10 cellular contexts compared by ENCODE assay signal in the genomic region with DNA sequence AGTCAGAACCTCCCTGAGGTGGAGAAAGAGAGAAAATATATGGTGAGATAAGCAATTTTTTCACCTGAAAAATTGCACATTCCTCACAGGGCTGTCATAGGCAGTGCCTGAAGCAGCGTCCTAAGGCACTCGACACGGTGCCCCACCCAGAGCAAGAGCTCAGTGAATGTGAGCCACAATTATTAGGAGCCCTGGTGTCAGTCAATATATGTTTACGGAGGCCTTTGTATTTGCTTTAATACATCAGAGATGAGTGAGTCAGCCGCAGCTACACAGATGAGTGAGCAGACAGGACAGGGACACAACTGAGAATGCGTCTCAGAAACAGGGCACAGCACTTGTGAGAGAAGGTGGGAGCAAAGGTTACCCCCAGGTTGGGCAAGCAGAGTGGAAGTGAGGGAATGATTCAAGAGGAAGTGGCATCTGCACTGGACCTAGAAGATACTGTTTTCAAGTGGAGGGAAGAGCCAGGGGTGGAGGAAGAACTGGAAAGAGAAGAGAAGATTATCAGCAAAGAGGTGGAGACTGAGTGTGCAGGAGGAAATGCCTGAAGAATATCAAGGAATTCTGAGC. TPM values are rescaled to one million over a fixed set of nuclear protein-coding genes. Genes with fewer than 3 reads are reported as not detected.
DNase-seq lines count a peak whose midpoint lies in the region; ATAC-seq and TF ChIP-seq lines count a peak whose summit lies in the region.
"Had no signal": no experiment of that assay in that cellular context is flagged by ENCODE, and none has a peak within 500 bp of the region (broad histone marks: within the 10 kb centered on the region; RNA-seq: fewer than 3 reads in every experiment).

No MANE protein-coding gene starts in this region.

- intact Hi-C loops in left cardiac atrium (cut with DNase I): loop anchor here in 1 of 2 donors (5.0 kb wide), 1 partner anchor 268 kb away; no protein-coding TSS in a partner anchor

- peak overlapping the region; percentile 76 for H2AFZ ChIP-seq in ACC112 (ENCODE audit: low read length, unreplicated experiment)
- no peak overlapping the region for H2AFZ ChIP-seq in hepatocyte

- H3K4me1 ChIP-seq in ACC112 (ENCODE audit: control insufficient read depth, insufficient read depth, low read length, unreplicated experiment) (peaks cover 26% of the 10 kb centered on the region), RWPE2 (ENCODE audit: insufficient read depth, poor library complexity, severe bottlenecking) (peaks cover 12% of the 10 kb centered on the region), hepatocyte (ENCODE audit: insufficient read depth) (peaks cover 42% of the 10 kb centered on the region)

- H4K20me1 ChIP-seq in hepatocyte (ENCODE audit: insufficient read depth, poor library complexity, severe bottlenecking): no peaks in the 10 kb centered on the region

- no peaks in the 10 kb centered on the region for H3K9me2 ChIP-seq in hepatocyte (replicated peaks; ENCODE audit: insufficient read depth)

- H3K4me3 ChIP-seq in ACC112 (ENCODE audit: low read depth, low read length) (no peak overlapping the region), RWPE2 (ENCODE audit: severe bottlenecking) (no peak overlapping the region), hepatocyte (no peak overlapping the region)
- H3K4me3 ChIP-seq: gastroesophageal sphincter had no signal

- DNase-seq in ELR (ENCODE audit: low read depth) (peak; percentile 58), RWPE2 (ENCODE audit: low spot score) (peak; percentile 64), hepatocyte (ENCODE audit: low spot score) (peak; percentile 76), left cardiac atrium (no peak), NCI-H1092 treated with DMSO at 0.1 percent for 48 hours (lab: John Stamatoyannopoulos, UW) (no peak)
- DNase-seq: cerebellar nuclear complex had no signal

- peak overlapping the region; percentile 54 for H3K4me2 ChIP-seq in hepatocyte

- H3K79me2 ChIP-seq in ACC112 (ENCODE audit: control insufficient read depth, insufficient read depth, low read length, unreplicated experiment): no peaks in the 10 kb centered on the region
- no peaks in the 10 kb centered on the region for H3K79me2 ChIP-seq in hepatocyte

- 41% methylated on average over 6 of the region's 6 CpGs for WGBS in hepatocyte (ENCODE audit: low lambda C conversion rate, missing lambda C conversion rate)

- H3K9me3 ChIP-seq in RWPE2 (ENCODE audit: severe bottlenecking) (no peaks in the 10 kb centered on the region), hepatocyte (ENCODE audit: low read depth) (no peaks in the 10 kb centered on the region)
- H3K9me3 ChIP-seq: gastroesophageal sphincter had no signal

- ATAC-seq in RWPE2 (ENCODE audit: low read depth) (peak; percentile 82), left cardiac atrium (no peak), GM21526 (IDR thresholded peaks at IDR 0.05; ENCODE audit: low FRiP score, unreplicated experiment) (no peak), GM21737 (IDR thresholded peaks at IDR 0.05; ENCODE audit: unreplicated experiment) (no peak)

- TF ChIP-seq CTCF in RWPE2 (IDR thresholded peaks at IDR 0.05; ENCODE audit: poor library complexity, severe bottlenecking) (no peak), hepatocyte (IDR thresholded peaks at IDR 0.05; ENCODE audit: poor library complexity) (no peak)

- no peak overlapping the region for H3K27ac ChIP-seq in ACC112 (ENCODE audit: low read depth, low read length)
- peak overlapping the region; percentile 75 for H3K27ac ChIP-seq in RWPE2 (ENCODE audit: poor library complexity, severe bottlenecking)
- peak overlapping the region; percentile 97 for H3K27ac ChIP-seq in hepatocyte
- H3K27ac ChIP-seq: gastroesophageal sphincter had no signal

- H3K36me3 ChIP-seq in ACC112 (ENCODE audit: insufficient read depth, low read length): no peaks in the 10 kb centered on the region
- H3K36me3 ChIP-seq in RWPE2 (ENCODE audit: low read depth): no peaks in the 10 kb centered on the region
- no peaks in the 10 kb centered on the region for H3K36me3 ChIP-seq in hepatocyte (replicated peaks; ENCODE audit: insufficient read depth, low read depth)
- H3K36me3 ChIP-seq: gastroesophageal sphincter had no signal

- H3K27me3 ChIP-seq in ACC112 (ENCODE audit: insufficient read depth, low read length) (no peaks in the 10 kb centered on the region), RWPE2 (ENCODE audit: insufficient read depth, poor library complexity, severe bottlenecking) (no peaks in the 10 kb centered on the region), hepatocyte (no peaks in the 10 kb centered on the region)
- H3K27me3 ChIP-seq: gastroesophageal sphincter had no signal

RNA-seq across cellular contexts. Expression of a gene that starts 5.2 kb away (rescaled TPM):
- total RNA-seq in hepatocyte: 38.6 and 42.0 TPM in 2 replicates
- 43.3 and 47.0 TPM in 2 replicates for polyA plus RNA-seq in hepatocyte
- 10 to 100 TPM; 12.4 to 14.6 TPM for total RNA-seq in left cardiac atrium

RNA-seq across cellular contexts. Expression of a gene that starts 28.6 kb away (rescaled TPM):
- total RNA-seq in hepatocyte (0.23 and 0.76 TPM in 2 replicates), left cardiac atrium (10 to 100 TPM in 1 of 2 donors, 1 to 10 TPM in 1; 7.1 to 19.9 TPM)
- 0.21 and 2.2 TPM in 2 replicates for polyA plus RNA-seq in hepatocyte
- total RNA-seq: gastroesophageal sphincter had no signal

Comparison
In these comparisons a context has a peak if more than half of its experiments do, and no peak if none do; other contexts are left out.
1. DNase-seq: peak in ELR (single experiment), RWPE2 (single experiment) and hepatocyte (single experiment); none in left cardiac atrium (single experiment) and NCI-H1092 treated with DMSO at 0.1 percent for 48 hours (single experiment).